Comparison of ENCODE assay signal across 1 cellular context in genomic region chr6:165649701-165650137, GRCh38.
TF ChIP-seq lines count a peak whose summit lies in the region.

No MANE protein-coding gene starts in this region.

TF ChIP-seq in HEK293, 187 proteins besides CTCF, POLR2A, EP300 and RAD21 (continued from another document):
- TF ChIP-seq ZNF692 (tag by site-specific recombination; IDR thresholded peaks at IDR 0.05) (peak; percentile 58), KLF1 (tag by site-specific recombination; IDR thresholded peaks at IDR 0.05) (no peak), ZNF426 (tag by site-specific recombination; IDR thresholded peaks at IDR 0.05) (no peak), ZBTB26 (tag by site-specific recombination; optimal IDR thresholded peaks at IDR 0.05) (no peak), ZNF555 (tag by site-specific recombination; conservative IDR thresholded peaks at IDR 0.05) (no peak), ZNF514 (tag by site-specific recombination; IDR thresholded peaks at IDR 0.05) (no peak), ZSCAN16 (tag by site-specific recombination; IDR thresholded peaks at IDR 0.05) (no peak), ZNF610 (tag by site-specific recombination; IDR thresholded peaks at IDR 0.05; ENCODE audit: borderline replicate concordance) (no peak), ZNF600 (tag by site-specific recombination; IDR thresholded peaks at IDR 0.05) (no peak), ZFP3 (tag by site-specific recombination; IDR thresholded peaks at IDR 0.05; ENCODE audit: low read depth) (no peak), ZNF23 (tag by site-specific recombination; IDR thresholded peaks at IDR 0.05; ENCODE audit: borderline replicate concordance) (no peak), ZNF24 (tag by site-specific recombination; IDR thresholded peaks at IDR 0.05) (0 out of 2 replicates have a peak, but pooled peaks have one; percentile 47), ZNF791 (tag by site-specific recombination; IDR thresholded peaks at IDR 0.05) (no peak), PRDM6 (tag by site-specific recombination; IDR thresholded peaks at IDR 0.05) (peak; percentile 80), ZSCAN4 (tag by site-specific recombination; IDR thresholded peaks at IDR 0.05) (peak; percentile 25; the same call in 1 of the 2 replicates), ZBTB48 (tag by site-specific recombination; IDR thresholded peaks at IDR 0.05) (peak; percentile 66; the same call in 1 of the 2 replicates), ZNF629 (tag by site-specific recombination; IDR thresholded peaks at IDR 0.05) (peak; percentile 96), ZNF324 (tag by site-specific recombination; IDR thresholded peaks at IDR 0.05) (0 out of 2 replicates have a peak, but pooled peaks have one; percentile 51), ZNF530 (tag by site-specific recombination; IDR thresholded peaks at IDR 0.05; ENCODE audit: low read depth) (no peak), ZNF174 (tag by site-specific recombination; IDR thresholded peaks at IDR 0.05) (no peak), ZNF792 (tag by site-specific recombination; IDR thresholded peaks at IDR 0.05) (no peak), ATF2 (tag by site-specific recombination; IDR thresholded peaks at IDR 0.05; ENCODE audit: low read depth) (peak; percentile 95), ZNF10 (tag by site-specific recombination; IDR thresholded peaks at IDR 0.05) (no peak), ZNF433 (tag by site-specific recombination; IDR thresholded peaks at IDR 0.05; ENCODE audit: low read depth) (no peak), ZNF354C (tag by site-specific recombination; IDR thresholded peaks at IDR 0.05; ENCODE audit: borderline replicate concordance, low read depth) (no peak), ZNF214 (tag by site-specific recombination; IDR thresholded peaks at IDR 0.05; ENCODE audit: borderline replicate concordance) (no peak), SETDB1 (IDR thresholded peaks at IDR 0.05; ENCODE audit: insufficient read length, low read length) (no peak), ZXDB (tag by site-specific recombination; IDR thresholded peaks at IDR 0.05) (peak; percentile 60; the same call in 1 of the 2 replicates), ZNF132 (tag by site-specific recombination; IDR thresholded peaks at IDR 0.05; ENCODE audit: borderline replicate concordance) (no peak), ZSCAN5A (tag by site-specific recombination; IDR thresholded peaks at IDR 0.05) (no peak)
TF ChIP-seq in HEK293: peak in this region for 33.
